Comparison of ENCODE assay signal across 15 cellular contexts in genomic region chr7:144063710-144064109, GRCh38. TPM values are rescaled to one million over a fixed set of nuclear protein-coding genes. Genes with fewer than 3 reads are reported as not detected.
DNase-seq lines count a peak whose midpoint lies in the region; ATAC-seq, FAIRE-seq and TF ChIP-seq lines count a peak whose summit lies in the region.
"Had no signal": no experiment of that assay in that cellular context is flagged by ENCODE, and none has a peak within 500 bp of the region (broad histone marks: within the 10 kb centered on the region; RNA-seq: fewer than 3 reads in every experiment).

No MANE protein-coding gene starts in this region.

- WGBS in suprapubic skin, result 43% methylated on average over 3 of the region's 3 CpGs

- TF ChIP-seq POLR2A in suprapubic skin (IDR thresholded peaks at IDR 0.05), result no peak

- no peaks in the 10 kb centered on the region for H3K79me2 ChIP-seq in PC-9 (ENCODE audit: low read depth)

- BruUV-seq in PC-9 (replicated peaks; lab: Mats Ljungman, UMichigan), result no TSS peak

- H3K27me3 ChIP-seq in PC-9 (ENCODE audit: insufficient read depth, low read depth) (no peaks in the 10 kb centered on the region), suprapubic skin (no peaks in the 10 kb centered on the region)
- H3K27me3 ChIP-seq: cardiac muscle cell, esophagus squamous epithelium had no signal

- H3K4me1 ChIP-seq in PC-9 (replicated peaks; ENCODE audit: insufficient read depth) (no peaks in the 10 kb centered on the region), suprapubic skin (no peaks in the 10 kb centered on the region)
- H3K4me1 ChIP-seq: esophagus squamous epithelium had no signal

- no peaks in the 10 kb centered on the region for H3F3A ChIP-seq in PC-9 (ENCODE audit: insufficient read depth, low read depth)

- TF ChIP-seq CTCF in AG09319 (IDR thresholded peaks at IDR 0.05; ENCODE audit: low read depth, low read length), result peak; percentile 20
- TF ChIP-seq CTCF in GM13977 (IDR thresholded peaks at IDR 0.05; ENCODE audit: extremely low read depth, insufficient read depth, missing control alignments), result peak; percentile 32
- TF ChIP-seq CTCF in PC-9 (conservative IDR thresholded peaks at IDR 0.05), result peak; percentile 57
- no peak for TF ChIP-seq CTCF in suprapubic skin (IDR thresholded peaks at IDR 0.05)

- TF ChIP-seq EP300 in suprapubic skin (IDR thresholded peaks at IDR 0.05), result no peak

- H3K4me2 ChIP-seq in PC-9, result no peak overlapping the region

- DNase-seq in AG09319 (ENCODE audit: extremely low read depth, low read depth) (no peak), GM13977 (ENCODE audit: low spot score) (no peak), PC-9 (no peak), germinal center (ENCODE audit: low spot score) (peak; percentile 2), GM19239 (ENCODE audit: insufficient read length, low spot score) (no peak), suprapubic skin (ENCODE audit: low spot score in 2 of 2) (no peak)
- DNase-seq in effector CD8-positive, alpha-beta T cell (lab: John Stamatoyannopoulos, UW), result no peak
- DNase-seq: C1 segment of cervical spinal cord, esophagus squamous epithelium, Kasumi-1, left cardiac atrium, NCI-H446 treated with DMSO at 0.1 percent for 48 hours had no signal

- H3K9me2 ChIP-seq in PC-9 (ENCODE audit: insufficient read depth), result no peaks in the 10 kb centered on the region

- H3K4me3 ChIP-seq in PC-9 (no peak overlapping the region), suprapubic skin (no peak overlapping the region)
- H3K4me3 ChIP-seq: cardiac muscle cell, esophagus squamous epithelium, SK-N-MC had no signal

- intact Hi-C loops in PC-9 (cut with micrococcal nuclease; ENCODE audit: unreplicated experiment), result no loop called here

- FAIRE-seq in GM19239 (lab: Jason Lieb, UNC), result no peak

- ATAC-seq in GM21423 (IDR thresholded peaks at IDR 0.05; ENCODE audit: unreplicated experiment), result no peak
- ATAC-seq: left cardiac atrium had no signal

- H4K20me1 ChIP-seq in PC-9 (ENCODE audit: insufficient read depth), result no peaks in the 10 kb centered on the region

- in situ Hi-C loops in GM13977 (cut with MboI; ENCODE audit: low pct_unique_long_range_greater_than_20kb, low sequenced_read_pairs, unreplicated experiment), result no loop called here

- no peak overlapping the region for H2AFZ ChIP-seq in PC-9

- CTCF ChIA-PET in PC-9 (lab: Charles Lee), result no interaction called here

- no peak overlapping the region for H3K27ac ChIP-seq in PC-9
- no peak overlapping the region for H3K27ac ChIP-seq in suprapubic skin
- H3K27ac ChIP-seq: cardiac muscle cell, esophagus squamous epithelium, SK-N-MC had no signal

- H3K9me3 ChIP-seq in PC-9 (ENCODE audit: insufficient read depth, low read depth) (no peaks in the 10 kb centered on the region), suprapubic skin (no peaks in the 10 kb centered on the region)
- H3K9me3 ChIP-seq: esophagus squamous epithelium had no signal

- no peaks in the 10 kb centered on the region for H3K36me3 ChIP-seq in PC-9 (ENCODE audit: low read depth)
- no peaks in the 10 kb centered on the region for H3K36me3 ChIP-seq in suprapubic skin
- H3K36me3 ChIP-seq: cardiac muscle cell, esophagus squamous epithelium had no signal

- POLR2A ChIA-PET in PC-9 (lab: Charles Lee; ENCODE audit: unreplicated experiment), result no interaction called here

RNA-seq across cellular contexts. Expression of gene OR2A25, which starts 5.9 kb away (rescaled TPM):
- total RNA-seq in PC-9 (2021), result not detected in 2 replicates
- not detected for total RNA-seq in suprapubic skin
- total RNA-seq: cardiac muscle cell, esophagus squamous epithelium, left cardiac atrium had no signal

RNA-seq across cellular contexts. Expression of gene OR2A5, which starts 15.0 kb away (rescaled TPM):
- not detected in 2 replicates for total RNA-seq in PC-9 (2021)
- total RNA-seq in suprapubic skin, result not detected
- total RNA-seq: cardiac muscle cell, esophagus squamous epithelium, left cardiac atrium had no signal

RNA-seq across cellular contexts. Expression of gene OR2A12, which starts 22.4 kb away (rescaled TPM):
- not detected in 2 replicates for total RNA-seq in PC-9 (2021)
- total RNA-seq in suprapubic skin, result not detected
- total RNA-seq: cardiac muscle cell, esophagus squamous epithelium, left cardiac atrium had no signal

RNA-seq across cellular contexts. Expression of gene OR2A2, which starts 45.7 kb away (rescaled TPM):
- total RNA-seq in PC-9 (2021) (not detected in 2 replicates), suprapubic skin (not detected)
- total RNA-seq: cardiac muscle cell, esophagus squamous epithelium, left cardiac atrium had no signal

RNA-seq across cellular contexts. Expression of gene OR2A14, which starts 59.3 kb away (rescaled TPM):
- total RNA-seq in PC-9 (2021) (not detected in 2 replicates), suprapubic skin (not detected)
- total RNA-seq: cardiac muscle cell, esophagus squamous epithelium, left cardiac atrium had no signal

Comparison
In these comparisons a context has a peak if more than half of its experiments do, and no peak if none do; other contexts are left out.
1. CTCF ChIP-seq: peak in AG09319 (single experiment), GM13977 (single experiment) and PC-9 (single experiment); none in suprapubic skin (0 of 2).